Comparison of ENCODE assay signal across 28 cellular contexts in genomic region chr12:69929125-69929524, GRCh38.
DNase-seq lines count a peak whose midpoint lies in the region; ATAC-seq and TF ChIP-seq lines count a peak whose summit lies in the region.
"Had no signal": no experiment of that assay in that cellular context is flagged by ENCODE, and none has a peak within 500 bp of the region (broad histone marks: within the 10 kb centered on the region; RNA-seq: fewer than 3 reads in every experiment).

No MANE protein-coding gene starts in this region.

- H2AFZ ChIP-seq in ACC112 (ENCODE audit: low read length, unreplicated experiment) (peak overlapping the region; percentile 64), mesenchymal stem cell (ENCODE audit: low read depth, low read length) (no peak overlapping the region)
- H2AFZ ChIP-seq: parathyroid adenoma had no signal

- TF ChIP-seq POLR2A in uterus (IDR thresholded peaks at IDR 0.05), result no peak

- intact Hi-C loops in uterus (cut with DNase I; ENCODE audit: low total_unique reads), result no loop called here

- H3K9me3 ChIP-seq in mesenchymal stem cell (ENCODE audit: control insufficient read depth, low read length) (no peaks in the 10 kb centered on the region), uterus (no peaks in the 10 kb centered on the region)
- H3K9me3 ChIP-seq: BE2C, heart right ventricle, left lung, thyroid gland had no signal

- H2BK5ac ChIP-seq in mesenchymal stem cell (ENCODE audit: low read depth, low read length, poor library complexity, severe bottlenecking), result no peak overlapping the region

- H3K36me3 ChIP-seq in ACC112 (ENCODE audit: insufficient read depth, low read length) (no peaks in the 10 kb centered on the region), mesenchymal stem cell (ENCODE audit: control insufficient read depth in 1 of 2, insufficient read depth in 2 of 2, low read depth in 1 of 2, low read length in 2 of 2) (no peaks in the 10 kb centered on the region), uterus (no peaks in the 10 kb centered on the region)
- H3K36me3 ChIP-seq: BE2C, heart right ventricle, left lung, thyroid gland had no signal

- no peaks in the 10 kb centered on the region for H3K79me1 ChIP-seq in mesenchymal stem cell (replicated peaks; ENCODE audit: low read length, poor library complexity, severe bottlenecking)

- H3K4ac ChIP-seq in mesenchymal stem cell (ENCODE audit: low read depth in 1 of 2, low read length in 2 of 2), result no peak overlapping the region

- H3K27me3 ChIP-seq in ACC112 (ENCODE audit: insufficient read depth, low read length) (no peaks in the 10 kb centered on the region), mesenchymal stem cell (ENCODE audit: control insufficient read depth in 1 of 2, insufficient read depth in 1 of 2, low read length in 2 of 2) (peaks cover 0 to 3% of the 10 kb centered on the region in 2 experiments), uterus (no peaks in the 10 kb centered on the region)
- H3K27me3 ChIP-seq: BE2C, heart right ventricle, left lung, thyroid gland had no signal

- no peak overlapping the region for H2BK15ac ChIP-seq in mesenchymal stem cell (ENCODE audit: low read depth, poor library complexity, severe bottlenecking)

- H2BK12ac ChIP-seq in mesenchymal stem cell (ENCODE audit: low read length in 2 of 2), result no peak overlapping the region

- no peak overlapping the region for H2BK120ac ChIP-seq in mesenchymal stem cell (ENCODE audit: low read depth, low read length)

- no peak overlapping the region for H4K8ac ChIP-seq in mesenchymal stem cell (ENCODE audit: low read length)

- in situ Hi-C loops in astrocyte of the spinal cord (cut with HindIII; ENCODE audit: low sequenced_read_pairs), result no loop called here

- no peak overlapping the region for H3K18ac ChIP-seq in mesenchymal stem cell (ENCODE audit: low read depth in 1 of 2, low read length in 2 of 2)

- H2AK5ac ChIP-seq in mesenchymal stem cell (ENCODE audit: low read length, severe bottlenecking), result no peak overlapping the region

- H3K27ac ChIP-seq in ACC112 (ENCODE audit: low read depth, low read length) (no peak overlapping the region), mesenchymal stem cell (ENCODE audit: low read length, poor library complexity, severe bottlenecking) (no peak overlapping the region), uterus (no peak overlapping the region)
- H3K27ac ChIP-seq: heart right ventricle, left lung, parathyroid adenoma, SK-N-MC, thyroid gland had no signal

- no peak overlapping the region for H3K23ac ChIP-seq in mesenchymal stem cell (ENCODE audit: low read length in 2 of 2)

- 77% methylated on average over 2 of the region's 2 CpGs for whole genome bisulfite sequencing in mesenchymal stem cell

- H3K4me2 ChIP-seq in mesenchymal stem cell (ENCODE audit: low read length, poor library complexity, severe bottlenecking), result no peak overlapping the region

- no peak overlapping the region for H4K91ac ChIP-seq in mesenchymal stem cell (ENCODE audit: low read length)

- no peak overlapping the region for H3K14ac ChIP-seq in mesenchymal stem cell (ENCODE audit: low read length in 2 of 2)

- H3K79me2 ChIP-seq in ACC112 (ENCODE audit: control insufficient read depth, insufficient read depth, low read length, unreplicated experiment), result no peaks in the 10 kb centered on the region
- H3K79me2 ChIP-seq: parathyroid adenoma had no signal

- no peak overlapping the region for H3K4me3 ChIP-seq in ACC112 (ENCODE audit: low read depth, low read length)
- H3K4me3 ChIP-seq in astrocyte of the spinal cord (ENCODE audit: low read depth, low read length), result no peak overlapping the region
- peak overlapping the region in 1 of 2 experiments; percentile 28 for H3K4me3 ChIP-seq in mesenchymal stem cell (ENCODE audit: insufficient read depth in 1 of 2, low read depth in 1 of 2, low read length in 2 of 2)
- no peak overlapping the region for H3K4me3 ChIP-seq in uterus
- H3K4me3 ChIP-seq: heart right ventricle, left lung, SK-N-MC, thyroid gland had no signal

- peak overlapping the region; percentile 30 for H3K9ac ChIP-seq in mesenchymal stem cell (ENCODE audit: low read length)
- H3K9ac ChIP-seq: parathyroid adenoma had no signal

- TF ChIP-seq CTCF in astrocyte of the spinal cord (IDR thresholded peaks at IDR 0.05; ENCODE audit: low read depth, low read length) (no peak), uterus (IDR thresholded peaks at IDR 0.05) (no peak)

- DNase-seq in HT1080 (ENCODE audit: low read depth) (peak; percentile 75), astrocyte of the spinal cord (ENCODE audit: low read depth, low spot score) (peak; percentile 64), mesenchymal stem cell (no peak), C1 segment of cervical spinal cord (lab: John Stamatoyannopoulos, UW) (no peak), uterus (no peak), middle frontal gyrus (ENCODE audit: extremely low spot score, low spot score) (no peak)
- DNase-seq: 8988T; activated CD4-positive, alpha-beta T cell treated with anti-CD3 and anti-CD28 coated beads for 4 hours; activated naive CD4-positive, alpha-beta T cell treated with anti-CD3 and anti-CD28 coated beads for 36 hours; activated T-cell treated with anti-CD3 and anti-CD28 coated beads, Interleukin-2, amount 50 U/mL, for 48 hours; BE2C; cerebellar nuclear complex; HCEC 1CT; heart right ventricle; left lung; NCI-H1417; NCI-H2081; NCI-H345; NCI-H774; right cardiac atrium; stimulated activated CD4-positive, alpha-beta T cell treated with anti-CD3 and anti-CD28 coated beads, Interleukin-12 subunit alpha, Interleukin-12 subunit beta, amount 100 ng/mL, for 4 hours; stimulated activated CD4-positive, alpha-beta T cell treated with anti-CD3 and anti-CD28 coated beads, Interleukin-4, amount 100 ng/mL, for 4 hours; stimulated activated naive CD8-positive, alpha-beta T cell treated with anti-CD3 and anti-CD28 coated beads, Interleukin-15, Interleukin-2, amounts not matched to agents 100 U/mL and 50 U/mL, for 24 hours; thyroid gland had no signal

- no peak for ATAC-seq in HG02678 (IDR thresholded peaks at IDR 0.05; ENCODE audit: unreplicated experiment)
- ATAC-seq: heart right ventricle; left lung; right cardiac atrium; stimulated activated naive CD8-positive, alpha-beta T cell treated with anti-CD3 and anti-CD28 coated beads, Interleukin-15, Interleukin-2, amounts not matched to agents 100 U/mL and 50 U/mL, for 24 hours had no signal

- peaks cover 10% of the 10 kb centered on the region for H3K4me1 ChIP-seq in ACC112 (ENCODE audit: control insufficient read depth, insufficient read depth, low read length, unreplicated experiment)
- H3K4me1 ChIP-seq in mesenchymal stem cell (ENCODE audit: control insufficient read depth, insufficient read depth, low read depth, low read length), result no peaks in the 10 kb centered on the region
- H3K4me1 ChIP-seq in uterus, result no peaks in the 10 kb centered on the region
- H3K4me1 ChIP-seq: BE2C, left lung, parathyroid adenoma, thyroid gland had no signal

Comparison
In these comparisons a context has a peak if more than half of its experiments do, and no peak if none do; other contexts are left out.
1. DNase-seq: peak in HT1080 (single experiment) and astrocyte of the spinal cord (single experiment); none in mesenchymal stem cell (single experiment), C1 segment of cervical spinal cord (0 of 14), uterus (0 of 2) and middle frontal gyrus (single experiment).